Comparison of ENCODE assay signal across 8 cellular contexts in genomic region chr22:31345331-31346254, GRCh38. TPM values are rescaled to one million over a fixed set of nuclear protein-coding genes. Genes with fewer than 3 reads are reported as not detected.
DNase-seq lines count a peak whose midpoint lies in the region; FAIRE-seq and TF ChIP-seq lines count a peak whose summit lies in the region.

No MANE protein-coding gene starts in this region.

- H3K9me1 ChIP-seq in endothelial cell of umbilical vein (replicated peaks; ENCODE audit: control insufficient read depth, extremely low read depth, insufficient read depth, low read length): no peaks in the 10 kb centered on the region

- H3K27me3 ChIP-seq in BJ (ENCODE audit: control insufficient read depth, insufficient read depth, low read length): no peaks in the 10 kb centered on the region
- no peaks in the 10 kb centered on the region for H3K27me3 ChIP-seq in endothelial cell of umbilical vein (ENCODE audit: control insufficient read depth in 2 of 2, insufficient read depth in 2 of 2, low read length in 2 of 2)

- H3K4me2 ChIP-seq in endothelial cell of umbilical vein (ENCODE audit: insufficient read depth, low read length): peak overlapping the region; percentile 33

- H4K20me1 ChIP-seq in endothelial cell of umbilical vein (replicated peaks; ENCODE audit: control insufficient read depth, extremely low read depth, insufficient read depth, low read length): no peaks in the 10 kb centered on the region

- H3K4me3 ChIP-seq in BJ (ENCODE audit: low read depth, low read length) (peak overlapping the region; percentile 58), endothelial cell of umbilical vein (replicated peaks in 1 of 3; ENCODE audit: insufficient read depth in 1 of 3, low read depth in 1 of 3, low read length in 3 of 3) (peak overlapping the region; percentile 40 to 75 (median 49))

- intact Hi-C loops in endothelial cell of umbilical vein (cut with micrococcal nuclease): loop anchor here (1.0 to 2.0 kb wide), 2 partner anchors 54 to 285 kb away; no protein-coding TSS in a partner anchor

- H3K79me2 ChIP-seq in endothelial cell of umbilical vein (ENCODE audit: control insufficient read depth, insufficient read depth, low read length): peaks cover 19% of the 10 kb centered on the region

- H3K9me3 ChIP-seq in endothelial cell of umbilical vein (replicated peaks; ENCODE audit: control insufficient read depth, insufficient read depth, low read length): no peaks in the 10 kb centered on the region

- H3K9ac ChIP-seq in endothelial cell of umbilical vein (replicated peaks; ENCODE audit: extremely low read depth, insufficient read depth, low read length): peak overlapping the region; percentile 54

- peaks cover 39% of the 10 kb centered on the region for H3K4me1 ChIP-seq in endothelial cell of umbilical vein (ENCODE audit: control insufficient read depth, extremely low read depth, insufficient read depth, low read length)

- no TSS peak for BruUV-seq in endothelial cell of umbilical vein (replicated peaks; lab: Mats Ljungman, UMichigan)

- POLR2A ChIA-PET in BJ (lab: Charles Lee) (interaction anchor here (1.2 kb wide), 1 partner anchor 54 kb away, joined by 4 read pairs; the partner anchor contains the start of gene DRG1), endothelial cell of umbilical vein (lab: Charles Lee) (no interaction called here)

- H3K36me3 ChIP-seq in BJ (ENCODE audit: control insufficient read depth, insufficient read depth, low read length) (peaks cover 5% of the 10 kb centered on the region; the same call in 1 of the 2 replicates), endothelial cell of umbilical vein (ENCODE audit: control insufficient read depth in 2 of 2, extremely low read depth in 1 of 2, insufficient read depth in 2 of 2, low read length in 2 of 2) (peaks cover 4 to 7% of the 10 kb centered on the region in 2 experiments)

- DNase-seq in BJ (ENCODE audit: low read depth) (no peak), GM19240 (ENCODE audit: insufficient read length, low spot score) (peak; percentile 72), HT-29 (ENCODE audit: low spot score) (peak; percentile 74), NOMO-1 treated with dmso at 0.1 percent for 144 hours (lab: John Stamatoyannopoulos, UW; ENCODE audit: unreplicated experiment) (peak; percentile 68), endothelial cell of umbilical vein (ENCODE audit: low read depth, low spot score) (peak; percentile 80), middle frontal gyrus (ENCODE audit: extremely low spot score, low spot score) (peak; percentile 74)
- DNase-seq in activated CD8-positive, alpha-beta memory T cell treated with anti-CD3 and anti-CD28 coated beads, Interleukin-2, amount 50 U/mL, for 4 hours: peak; percentile 87
- DNase-seq in stimulated activated CD8-positive, alpha-beta memory T cell treated with anti-CD3 and anti-CD28 coated beads, Interleukin-2, amount 100 ng/mL, for 1 hour (ENCODE audit: low read depth in 2 of 2): peak; percentile 77 to 81

- no peak for FAIRE-seq in endothelial cell of umbilical vein (lab: Jason Lieb, UNC)

- dilution Hi-C loops in endothelial cell of umbilical vein (cut with MboI; ENCODE audit: extremely low pct_ligation_motif_present, low sequenced_read_pairs): no loop called here

- peak; percentile 43 for TF ChIP-seq POLR2A in endothelial cell of umbilical vein (IDR thresholded peaks at IDR 0.05; ENCODE audit: low read depth, low read length)

- H2AFZ ChIP-seq in endothelial cell of umbilical vein (ENCODE audit: low read depth, low read length): peak overlapping the region; percentile 42

- H3K27ac ChIP-seq in endothelial cell of umbilical vein (ENCODE audit: insufficient read depth, low read depth, low read length): no peak overlapping the region

- TF ChIP-seq CTCF in BJ (IDR thresholded peaks at IDR 0.05; ENCODE audit: insufficient read depth, low read depth, low read length) (peak; percentile 64), endothelial cell of umbilical vein (IDR thresholded peaks at IDR 0.05; ENCODE audit: extremely low read depth in 1 of 2, insufficient read depth in 1 of 2, low read depth in 1 of 2, low read length in 2 of 2) (peak; percentile 79 to 87)

- CTCF ChIA-PET in BJ (lab: Yijun Ruan, JAX): interaction anchor here (0.6 to 1.7 kb wide), 10 partner anchors 8 to 238 kb away, joined by 3 to 5 read pairs (median 4); partner anchors contain the start of genes DRG1 and SELENOM
- CTCF ChIA-PET in endothelial cell of umbilical vein (lab: Charles Lee): interaction anchor here (0.7 to 2.6 kb wide), 14 partner anchors 9 to 238 kb away, joined by 3 to 15 read pairs (median 4); partner anchors contain the start of genes DRG1, LIMK2, PIK3IP1 and SELENOM

TF ChIP-seq in endothelial cell of umbilical vein, 7 proteins besides CTCF, POLR2A, EP300 and RAD21:
- no peak for TF ChIP-seq EZH2 (IDR thresholded peaks at IDR 0.05; ENCODE audit: borderline replicate concordance, low read depth, low read length, severe bottlenecking)
- TF ChIP-seq POLR2AphosphoS5 (IDR thresholded peaks at IDR 0.05; ENCODE audit: insufficient read depth, low read depth, low read length): peak; percentile 47

RNA-seq across cellular contexts. Expression of gene PATZ1, which starts 0.6 kb away (rescaled TPM):
- polyA plus RNA-seq in BJ (2011; rRNA removed) (6.2 and 10.1 TPM in 2 replicates), endothelial cell of umbilical vein (19.7 and 20.5 TPM in 2 replicates)
- 12.9 and 15.8 TPM in 2 replicates for polyA minus RNA-seq in BJ (2011; rRNA and poly(A)+ RNA removed)
- total RNA-seq in HT-29 (2014; rRNA removed; shearing (Covaris generic)): 42.8 and 44.2 TPM in 2 replicates
- 22.9 and 23.7 TPM in 2 replicates for total RNA-seq in endothelial cell of umbilical vein
- 14.7 and 14.8 TPM in 2 replicates for polyA plus RNA-seq in endothelial cell of umbilical vein (2011; cell fraction: cytosol; rRNA removed)
- 21.5 and 24.5 TPM in 2 replicates for polyA plus RNA-seq in endothelial cell of umbilical vein (2011; cell fraction: nucleus; rRNA removed)
- 14.9 TPM in 2 replicates for polyA plus RNA-seq in endothelial cell of umbilical vein (2012)
- polyA minus RNA-seq in endothelial cell of umbilical vein: 30.2 TPM in 2 replicates
- polyA minus RNA-seq in endothelial cell of umbilical vein (2011; cell fraction: cytosol; rRNA and poly(A)+ RNA removed): 20.6 TPM
- polyA minus RNA-seq in endothelial cell of umbilical vein (2011; cell fraction: nucleus; rRNA and poly(A)+ RNA removed): 15.8 and 20.4 TPM in 2 replicates

RNA-seq across cellular contexts. Expression of gene PIK3IP1, which starts 53.3 kb away (rescaled TPM):
- polyA plus RNA-seq in BJ (2011; rRNA removed) (8.2 and 11.8 TPM in 2 replicates), endothelial cell of umbilical vein (11.1 and 13.2 TPM in 2 replicates)
- polyA minus RNA-seq in BJ (2011; rRNA and poly(A)+ RNA removed): 4.4 and 5.0 TPM in 2 replicates
- 1.6 and 2.3 TPM in 2 replicates for total RNA-seq in HT-29 (2014; rRNA removed; shearing (Covaris generic))
- 7.7 and 8.4 TPM in 2 replicates for total RNA-seq in endothelial cell of umbilical vein
- 9.5 and 12.6 TPM in 2 replicates for polyA plus RNA-seq in endothelial cell of umbilical vein (2011; cell fraction: cytosol; rRNA removed)
- 8.8 TPM in 2 replicates for polyA plus RNA-seq in endothelial cell of umbilical vein (2011; cell fraction: nucleus; rRNA removed)
- 12.8 and 19.8 TPM in 2 replicates for polyA plus RNA-seq in endothelial cell of umbilical vein (2012)
- polyA minus RNA-seq in endothelial cell of umbilical vein: 10.6 and 10.9 TPM in 2 replicates
- polyA minus RNA-seq in endothelial cell of umbilical vein (2011; cell fraction: cytosol; rRNA and poly(A)+ RNA removed): 1.0 TPM
- 7.2 and 7.8 TPM in 2 replicates for polyA minus RNA-seq in endothelial cell of umbilical vein (2011; cell fraction: nucleus; rRNA and poly(A)+ RNA removed)

RNA-seq across cellular contexts. Expression of gene DRG1, which starts 53.8 kb away (rescaled TPM):
- polyA plus RNA-seq in BJ (2011; rRNA removed) (70.8 and 100 TPM in 2 replicates), endothelial cell of umbilical vein (30.6 and 37.7 TPM in 2 replicates)
- 35.2 and 48.1 TPM in 2 replicates for polyA minus RNA-seq in BJ (2011; rRNA and poly(A)+ RNA removed)
- total RNA-seq in HT-29 (2014; rRNA removed; shearing (Covaris generic)): 17.4 and 28.8 TPM in 2 replicates
- 51.6 and 65.1 TPM in 2 replicates for total RNA-seq in endothelial cell of umbilical vein
- 59.1 and 63.9 TPM in 2 replicates for polyA plus RNA-seq in endothelial cell of umbilical vein (2011; cell fraction: cytosol; rRNA removed)
- polyA plus RNA-seq in endothelial cell of umbilical vein (2011; cell fraction: nucleus; rRNA removed): 37.1 and 39.9 TPM in 2 replicates
- polyA plus RNA-seq in endothelial cell of umbilical vein (2012): 53.3 and 75.5 TPM in 2 replicates
- polyA minus RNA-seq in endothelial cell of umbilical vein: 52.2 and 64.2 TPM in 2 replicates
- 49.9 TPM for polyA minus RNA-seq in endothelial cell of umbilical vein (2011; cell fraction: cytosol; rRNA and poly(A)+ RNA removed)
- polyA minus RNA-seq in endothelial cell of umbilical vein (2011; cell fraction: nucleus; rRNA and poly(A)+ RNA removed): 22.8 and 45.4 TPM in 2 replicates
